Comparison of ENCODE assay signal across 8 cellular contexts in the genomic region with DNA sequence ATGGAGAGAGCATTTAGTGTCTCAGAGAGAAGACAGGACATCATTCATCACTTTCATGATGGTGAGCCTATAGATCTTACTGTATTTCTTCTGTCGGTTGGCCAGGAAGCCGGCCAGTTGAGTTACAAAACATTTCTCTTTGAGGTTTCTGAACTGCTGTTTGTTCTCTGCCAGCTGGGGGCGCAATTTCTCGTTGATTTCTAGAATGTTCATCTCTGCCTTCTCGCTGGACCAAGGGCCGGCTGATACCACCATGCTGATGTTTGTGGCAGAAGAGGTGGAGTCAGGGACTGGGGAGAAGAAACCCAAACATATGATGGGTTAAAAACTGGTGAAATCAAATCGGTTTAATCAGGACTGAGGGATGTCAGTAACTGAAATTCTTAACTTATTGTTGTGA. TPM values are rescaled to one million over a fixed set of nuclear protein-coding genes. Genes with fewer than 3 reads are reported as not detected.
DNase-seq lines count a peak whose midpoint lies in the region; ATAC-seq and TF ChIP-seq lines count a peak whose summit lies in the region.
"Not testable (repeated sequence)": the region's sequence is repeated elsewhere in the genome, so short reads cannot be mapped to it uniquely, and the experiment has no call there.

No MANE protein-coding gene starts in this region.

- POLR2A ChIA-PET in CD8-positive, alpha-beta T cell (lab: Charles Lee); PC-9 (lab: Charles Lee; ENCODE audit: unreplicated experiment): not testable (repeated sequence)

- TF ChIP-seq POLR2A in right lobe of liver (IDR thresholded peaks at IDR 0.05), result not testable (repeated sequence)

- H3K27ac Mint-ChIP-seq in CD8-positive, alpha-beta T cell; activated T-helper 1 cell treated with anti-CD3 and anti-CD28 coated beads, Interleukin-12 subunit alpha, Interleukin-12 subunit beta, Interleukin-2, Interleukin-4 antibody, amounts not matched to agents 30 ng/mL and 10 ng/mL and 1 ng/mL, durations not matched to agents 14 hours and 24 hours and 36 hours: not testable (repeated sequence)

- not testable (repeated sequence) for BruUV-seq in PC-9 (replicated peaks; lab: Mats Ljungman, UMichigan)

- not testable (repeated sequence) for H3K9me2 ChIP-seq in PC-9 (ENCODE audit: insufficient read depth)

- H3K4me1 ChIP-seq in CD8-positive, alpha-beta T cell (ENCODE audit: insufficient read depth, low read length); PC-9 (replicated peaks; ENCODE audit: insufficient read depth); right lobe of liver: not testable (repeated sequence)

- not testable (repeated sequence) for H3F3A ChIP-seq in PC-9 (ENCODE audit: insufficient read depth, low read depth)

- H3K36me3 ChIP-seq in CD8-positive, alpha-beta T cell (ENCODE audit: insufficient read depth, low read length); PC-9 (ENCODE audit: low read depth); right lobe of liver: not testable (repeated sequence)

- not testable (repeated sequence) for H3K79me2 ChIP-seq in PC-9 (ENCODE audit: low read depth)

- not testable (repeated sequence) for H3K4me1 Mint-ChIP-seq in CD8-positive, alpha-beta T cell (ENCODE audit: low read depth)
- peaks cover 15% of the 10 kb centered on the region for H3K4me1 Mint-ChIP-seq in activated T-helper 1 cell treated with anti-CD3 and anti-CD28 coated beads, Interleukin-12 subunit alpha, Interleukin-12 subunit beta, Interleukin-2, Interleukin-4 antibody, amounts not matched to agents 30 ng/mL and 10 ng/mL and 1 ng/mL, durations not matched to agents 14 hours and 24 hours and 36 hours (ENCODE audit: low read depth)

- H4K20me1 ChIP-seq in PC-9 (ENCODE audit: insufficient read depth), result not testable (repeated sequence)

- H3K27ac ChIP-seq in CD8-positive, alpha-beta T cell (ENCODE audit: low read depth, low read length); PC-9; right lobe of liver: not testable (repeated sequence)

- peak; percentile 9 to 59 (median 47) for DNase-seq in CD8-positive, alpha-beta T cell
- DNase-seq in PC-9, result peak in 1 of 2 experiments; percentile 26
- DNase-seq in activated CD4-positive, alpha-beta T cell treated with anti-CD3 and anti-CD28 coated beads, Interleukin-2, amount 50 U/mL, for 4 hours, result peak; percentile 19 to 32
- peak; percentile 26 for DNase-seq in activated T-helper 1 cell treated with anti-CD3 and anti-CD28 coated beads, Interleukin-12 subunit alpha, Interleukin-12 subunit beta, Interleukin-2, Interleukin-4 antibody, amounts not matched to agents 30 ng/mL and 10 ng/mL and 1 ng/mL, durations not matched to agents 14 hours and 24 hours and 36 hours (ENCODE audit: low spot score)
- DNase-seq in central memory CD4-positive, alpha-beta T cell, result peak; percentile 8
- DNase-seq in right lobe of liver, result peak; percentile 23 to 58 (median 51)
- peak; percentile 39 for DNase-seq in stimulated activated CD4-positive, alpha-beta T cell treated with anti-CD3 and anti-CD28 coated beads, Interleukin-1b, Interleukin-23, amount 100 ng/mL, for 48 hours
- peak; percentile 7 to 24 for DNase-seq in stimulated activated CD8-positive, alpha-beta memory T cell treated with anti-CD3 and anti-CD28 coated beads, Interleukin-7, amount 100 ng/mL, for 4 hours (ENCODE audit: low read depth in 2 of 2)

- not testable (repeated sequence) for H3K27me3 Mint-ChIP-seq in CD8-positive, alpha-beta T cell (ENCODE audit: low read depth); activated T-helper 1 cell treated with anti-CD3 and anti-CD28 coated beads, Interleukin-12 subunit alpha, Interleukin-12 subunit beta, Interleukin-2, Interleukin-4 antibody, amounts not matched to agents 30 ng/mL and 10 ng/mL and 1 ng/mL, durations not matched to agents 14 hours and 24 hours and 36 hours (ENCODE audit: insufficient read depth)

- not testable (repeated sequence) for H3K4me2 ChIP-seq in PC-9

- H3K4me3 Mint-ChIP-seq in CD8-positive, alpha-beta T cell; activated T-helper 1 cell treated with anti-CD3 and anti-CD28 coated beads, Interleukin-12 subunit alpha, Interleukin-12 subunit beta, Interleukin-2, Interleukin-4 antibody, amounts not matched to agents 30 ng/mL and 10 ng/mL and 1 ng/mL, durations not matched to agents 14 hours and 24 hours and 36 hours: not testable (repeated sequence)

- H2AFZ ChIP-seq in PC-9, result not testable (repeated sequence)

- H3K36me3 Mint-ChIP-seq in CD8-positive, alpha-beta T cell; activated T-helper 1 cell treated with anti-CD3 and anti-CD28 coated beads, Interleukin-12 subunit alpha, Interleukin-12 subunit beta, Interleukin-2, Interleukin-4 antibody, amounts not matched to agents 30 ng/mL and 10 ng/mL and 1 ng/mL, durations not matched to agents 14 hours and 24 hours and 36 hours (ENCODE audit: low read depth): not testable (repeated sequence)

- WGBS in right lobe of liver (ENCODE audit: insufficient coverage, low coverage, low lambda C conversion rate, missing lambda C conversion rate), result 15% methylated on average over 7 of the region's 7 CpGs

- not testable (repeated sequence) for TF ChIP-seq CTCF in CD8-positive, alpha-beta T cell (IDR thresholded peaks at IDR 0.05)
- TF ChIP-seq CTCF in PC-9 (conservative IDR thresholded peaks at IDR 0.05), result peak; percentile 62
- peak in 3 of 4 donors; percentile 8 to 39 (median 26) for TF ChIP-seq CTCF in right lobe of liver (IDR thresholded peaks at IDR 0.05)

- H3K27me3 ChIP-seq in CD8-positive, alpha-beta T cell (ENCODE audit: insufficient read depth, low read length); PC-9 (ENCODE audit: insufficient read depth, low read depth); right lobe of liver: not testable (repeated sequence)

- intact Hi-C loops in CD8-positive, alpha-beta T cell (cut with DNase I, micrococcal nuclease); PC-9 (cut with micrococcal nuclease; ENCODE audit: unreplicated experiment); activated T-helper 1 cell treated with anti-CD3 and anti-CD28 coated beads, Interleukin-12 subunit alpha, Interleukin-12 subunit beta, Interleukin-2, Interleukin-4 antibody, amounts not matched to agents 30 ng/mL and 10 ng/mL and 1 ng/mL, durations not matched to agents 14 hours and 24 hours and 36 hours (cut with micrococcal nuclease); right lobe of liver (cut with DNase I): not testable (repeated sequence)

- not testable (repeated sequence) for H3K4me3 ChIP-seq in CD8-positive, alpha-beta T cell (ENCODE audit: low read depth, low read length); PC-9; right lobe of liver

- not testable (repeated sequence) for H3K9me3 ChIP-seq in CD8-positive, alpha-beta T cell (ENCODE audit: low read length); PC-9 (ENCODE audit: insufficient read depth, low read depth); right lobe of liver

- ATAC-seq in CD8-positive, alpha-beta T cell; right lobe of liver: not testable (repeated sequence)

- not testable (repeated sequence) for H3K9me3 Mint-ChIP-seq in CD8-positive, alpha-beta T cell; activated T-helper 1 cell treated with anti-CD3 and anti-CD28 coated beads, Interleukin-12 subunit alpha, Interleukin-12 subunit beta, Interleukin-2, Interleukin-4 antibody, amounts not matched to agents 30 ng/mL and 10 ng/mL and 1 ng/mL, durations not matched to agents 14 hours and 24 hours and 36 hours

- CTCF ChIA-PET in CD8-positive, alpha-beta T cell (lab: Charles Lee); PC-9 (lab: Charles Lee): not testable (repeated sequence)

RNA-seq across cellular contexts. Expression of a gene that starts 17.0 kb away (rescaled TPM):
- 10 to 100 TPM; 25.0 to 26.9 TPM for total RNA-seq in CD8-positive, alpha-beta T cell
- 20.4 and 22.5 TPM in 2 replicates for total RNA-seq in PC-9 (2021)
- 36.6 and 38.0 TPM in 2 replicates for total RNA-seq in activated T-helper 1 cell treated with anti-CD3 and anti-CD28 coated beads, Interleukin-12 subunit alpha, Interleukin-12 subunit beta, Interleukin-2, Interleukin-4 antibody, amounts not matched to agents 30 ng/mL and 10 ng/mL and 1 ng/mL, durations not matched to agents 14 hours and 24 hours and 36 hours
- total RNA-seq in right lobe of liver, result 10 to 100 TPM; 11.6 to 21.1 (median 15.5) TPM
